In genomic region chr12:29741342-29742241, GRCh38 we compare ENCODE assay signal across 12 cellular contexts. TPM values are rescaled to one million over a fixed set of nuclear protein-coding genes. Genes with fewer than 3 reads are reported as not detected.
DNase-seq lines count a peak whose midpoint lies in the region; ATAC-seq and TF ChIP-seq lines count a peak whose summit lies in the region.
"Had no signal": no experiment of that assay in that cellular context is flagged by ENCODE, and none has a peak within 500 bp of the region (broad histone marks: within the 10 kb centered on the region; RNA-seq: fewer than 3 reads in every experiment).

No MANE protein-coding gene starts in this region.

- DNase-seq in EH (ENCODE audit: low read depth): peak; percentile 2
- DNase-seq in ascending aorta (ENCODE audit: low spot score in 2 of 2): no peak
- peak; percentile 82 to 89 for DNase-seq in foreskin fibroblast
- DNase-seq in renal cortical epithelial cell (ENCODE audit: low read depth): peak; percentile 21
- no peak for DNase-seq in GM19238 (ENCODE audit: insufficient read length, low spot score)
- no peak for DNase-seq in GDM1 (lab: John Stamatoyannopoulos, UW)
- no peak for DNase-seq in glomerular visceral epithelial cell (ENCODE audit: extremely low spot score)
- DNase-seq: AML-193, NCI-H187, small intestine, WERI-Rb-1 had no signal

- H3K4me3 ChIP-seq in ascending aorta (no peak overlapping the region), foreskin fibroblast (ENCODE audit: low read depth in 1 of 2, low read length in 2 of 2) (no peak overlapping the region)

- intact Hi-C loops in ascending aorta (cut with DNase I): loop anchor here (2.0 to 5.0 kb wide), 2 partner anchors 15 to 41 kb away; partner anchors contain the start of gene TMTC1

- peaks cover 3 to 25% of the 10 kb centered on the region in 2 donors for H3K4me1 ChIP-seq in ascending aorta

- H3K27me3 ChIP-seq in ascending aorta: no peaks in the 10 kb centered on the region

- no peaks in the 10 kb centered on the region for H3K9me3 ChIP-seq in ascending aorta

- H3K36me3 ChIP-seq in ascending aorta: peaks cover 0 to 4% of the 10 kb centered on the region in 2 donors
- H3K36me3 ChIP-seq: WERI-Rb-1 had no signal

- ATAC-seq in HG02870 (IDR thresholded peaks at IDR 0.05; ENCODE audit: unreplicated experiment): no peak

- peak overlapping the region; percentile 71 to 74 for H3K27ac ChIP-seq in ascending aorta
- H3K27ac ChIP-seq: WERI-Rb-1 had no signal

- no peak for TF ChIP-seq CTCF in ascending aorta (IDR thresholded peaks at IDR 0.05)
- TF ChIP-seq CTCF in foreskin fibroblast (IDR thresholded peaks at IDR 0.05; ENCODE audit: low read depth, low read length): no peak

RNA-seq across cellular contexts. Expression of gene TMTC1, which starts 42.1 kb away (rescaled TPM):
- total RNA-seq in ascending aorta (176 TPM), renal cortical epithelial cell (0.45 and 0.52 TPM in 2 replicates)

Comparison
In these comparisons a context has a peak if more than half of its experiments do, and no peak if none do; other contexts are left out.
1. DNase-seq: peak in EH (single experiment), foreskin fibroblast (2 of 2) and renal cortical epithelial cell (single experiment); none in ascending aorta (0 of 2), GM19238 (single experiment), GDM1 (single experiment) and glomerular visceral epithelial cell (single experiment).
2. RNA of gene TMTC1, which starts 42.1 kb away (total RNA-seq): 176 TPM in ascending aorta (single experiment); 0.45 to 0.52 TPM in renal cortical epithelial cell; every median in the first group is over 100 times any median in the second.